ENCODE assay signal across 2 cellular contexts in the genomic region with DNA sequence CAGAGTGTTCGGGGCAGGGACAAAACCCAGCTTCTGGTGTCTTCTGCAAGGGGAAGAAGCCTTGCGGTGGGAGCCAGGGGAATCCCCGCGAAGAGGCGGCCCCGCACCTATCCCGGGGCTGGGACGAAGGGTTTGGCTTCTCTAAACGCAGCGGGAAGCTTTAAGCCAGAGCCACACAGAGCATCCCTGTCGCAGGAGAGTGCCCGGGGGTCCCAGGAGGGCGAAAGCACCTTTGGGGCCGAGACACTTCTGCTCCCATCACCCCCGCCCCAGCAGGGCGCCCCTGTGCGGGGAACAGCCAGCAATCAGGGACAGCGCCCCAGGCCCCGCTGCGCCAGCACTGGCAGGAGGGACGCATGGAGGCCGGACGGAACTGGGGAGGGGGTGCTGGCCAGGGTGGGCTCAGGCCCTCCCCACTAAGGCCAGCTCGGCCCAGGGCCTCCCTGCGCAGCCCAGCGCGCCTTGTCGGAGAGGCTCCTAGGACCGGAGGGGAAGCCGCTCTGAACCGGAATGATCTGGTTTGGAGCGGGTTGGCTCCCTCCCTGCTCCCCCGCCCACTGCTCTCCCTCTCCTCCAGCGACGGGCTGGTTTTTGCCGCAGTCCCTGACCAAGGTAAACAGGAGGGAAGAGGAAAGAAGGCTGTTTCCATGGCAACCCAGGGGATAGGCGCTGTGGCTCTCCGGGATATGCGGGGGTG.
TF ChIP-seq lines count a peak whose summit lies in the region.

No MANE protein-coding gene starts in this region.

TF ChIP-seq in liver, 16 proteins besides CTCF, POLR2A, EP300 and RAD21 (continued from another document):
- TF ChIP-seq, protein P1, sequence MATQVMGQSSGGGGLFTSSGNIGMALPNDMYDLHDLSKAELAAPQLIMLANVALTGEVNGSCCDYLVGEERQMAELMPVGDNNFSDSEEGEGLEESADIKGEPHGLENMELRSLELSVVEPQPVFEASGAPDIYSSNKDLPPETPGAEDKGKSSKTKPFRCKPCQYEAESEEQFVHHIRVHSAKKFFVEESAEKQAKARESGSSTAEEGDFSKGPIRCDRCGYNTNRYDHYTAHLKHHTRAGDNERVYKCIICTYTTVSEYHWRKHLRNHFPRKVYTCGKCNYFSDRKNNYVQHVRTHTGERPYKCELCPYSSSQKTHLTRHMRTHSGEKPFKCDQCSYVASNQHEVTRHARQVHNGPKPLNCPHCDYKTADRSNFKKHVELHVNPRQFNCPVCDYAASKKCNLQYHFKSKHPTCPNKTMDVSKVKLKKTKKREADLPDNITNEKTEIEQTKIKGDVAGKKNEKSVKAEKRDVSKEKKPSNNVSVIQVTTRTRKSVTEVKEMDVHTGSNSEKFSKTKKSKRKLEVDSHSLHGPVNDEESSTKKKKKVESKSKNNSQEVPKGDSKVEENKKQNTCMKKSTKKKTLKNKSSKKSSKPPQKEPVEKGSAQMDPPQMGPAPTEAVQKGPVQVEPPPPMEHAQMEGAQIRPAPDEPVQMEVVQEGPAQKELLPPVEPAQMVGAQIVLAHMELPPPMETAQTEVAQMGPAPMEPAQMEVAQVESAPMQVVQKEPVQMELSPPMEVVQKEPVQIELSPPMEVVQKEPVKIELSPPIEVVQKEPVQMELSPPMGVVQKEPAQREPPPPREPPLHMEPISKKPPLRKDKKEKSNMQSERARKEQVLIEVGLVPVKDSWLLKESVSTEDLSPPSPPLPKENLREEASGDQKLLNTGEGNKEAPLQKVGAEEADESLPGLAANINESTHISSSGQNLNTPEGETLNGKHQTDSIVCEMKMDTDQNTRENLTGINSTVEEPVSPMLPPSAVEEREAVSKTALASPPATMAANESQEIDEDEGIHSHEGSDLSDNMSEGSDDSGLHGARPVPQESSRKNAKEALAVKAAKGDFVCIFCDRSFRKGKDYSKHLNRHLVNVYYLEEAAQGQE (IDR thresholded peaks at IDR 0.05): peak; percentile 66

TF ChIP-seq in HepG2, 621 proteins besides CTCF, POLR2A, EP300 and RAD21 (continued from another document):
- TF ChIP-seq, protein P2, sequence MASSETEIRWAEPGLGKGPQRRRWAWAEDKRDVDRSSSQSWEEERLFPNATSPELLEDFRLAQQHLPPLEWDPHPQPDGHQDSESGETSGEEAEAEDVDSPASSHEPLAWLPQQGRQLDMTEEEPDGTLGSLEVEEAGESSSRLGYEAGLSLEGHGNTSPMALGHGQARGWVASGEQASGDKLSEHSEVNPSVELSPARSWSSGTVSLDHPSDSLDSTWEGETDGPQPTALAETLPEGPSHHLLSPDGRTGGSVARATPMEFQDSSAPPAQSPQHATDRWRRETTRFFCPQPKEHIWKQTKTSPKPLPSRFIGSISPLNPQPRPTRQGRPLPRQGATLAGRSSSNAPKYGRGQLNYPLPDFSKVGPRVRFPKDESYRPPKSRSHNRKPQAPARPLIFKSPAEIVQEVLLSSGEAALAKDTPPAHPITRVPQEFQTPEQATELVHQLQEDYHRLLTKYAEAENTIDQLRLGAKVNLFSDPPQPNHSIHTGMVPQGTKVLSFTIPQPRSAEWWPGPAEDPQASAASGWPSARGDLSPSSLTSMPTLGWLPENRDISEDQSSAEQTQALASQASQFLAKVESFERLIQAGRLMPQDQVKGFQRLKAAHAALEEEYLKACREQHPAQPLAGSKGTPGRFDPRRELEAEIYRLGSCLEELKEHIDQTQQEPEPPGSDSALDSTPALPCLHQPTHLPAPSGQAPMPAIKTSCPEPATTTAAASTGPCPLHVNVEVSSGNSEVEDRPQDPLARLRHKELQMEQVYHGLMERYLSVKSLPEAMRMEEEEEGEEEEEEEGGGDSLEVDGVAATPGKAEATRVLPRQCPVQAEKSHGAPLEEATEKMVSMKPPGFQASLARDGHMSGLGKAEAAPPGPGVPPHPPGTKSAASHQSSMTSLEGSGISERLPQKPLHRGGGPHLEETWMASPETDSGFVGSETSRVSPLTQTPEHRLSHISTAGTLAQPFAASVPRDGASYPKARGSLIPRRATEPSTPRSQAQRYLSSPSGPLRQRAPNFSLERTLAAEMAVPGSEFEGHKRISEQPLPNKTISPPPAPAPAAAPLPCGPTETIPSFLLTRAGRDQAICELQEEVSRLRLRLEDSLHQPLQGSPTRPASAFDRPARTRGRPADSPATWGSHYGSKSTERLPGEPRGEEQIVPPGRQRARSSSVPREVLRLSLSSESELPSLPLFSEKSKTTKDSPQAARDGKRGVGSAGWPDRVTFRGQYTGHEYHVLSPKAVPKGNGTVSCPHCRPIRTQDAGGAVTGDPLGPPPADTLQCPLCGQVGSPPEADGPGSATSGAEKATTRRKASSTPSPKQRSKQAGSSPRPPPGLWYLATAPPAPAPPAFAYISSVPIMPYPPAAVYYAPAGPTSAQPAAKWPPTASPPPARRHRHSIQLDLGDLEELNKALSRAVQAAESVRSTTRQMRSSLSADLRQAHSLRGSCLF (CRISPR knock-in tag; IDR thresholded peaks at IDR 0.05; ENCODE audit: borderline replicate concordance): no peak
- TF ChIP-seq ZNF329 (CRISPR knock-in tag; IDR thresholded peaks at IDR 0.05; ENCODE audit: low read depth) (no peak), AKAP8 (CRISPR knock-in tag; IDR thresholded peaks at IDR 0.05) (no peak), ASH2L (IDR thresholded peaks at IDR 0.05; ENCODE audit: insufficient read length, low read depth, low read length) (no peak), THAP11 (CRISPR knock-in tag; IDR thresholded peaks at IDR 0.05) (no peak), ZFP36L2 (CRISPR knock-in tag; IDR thresholded peaks at IDR 0.05) (no peak)
